ENCODE assay signal across 9 cellular contexts in the genomic region with DNA sequence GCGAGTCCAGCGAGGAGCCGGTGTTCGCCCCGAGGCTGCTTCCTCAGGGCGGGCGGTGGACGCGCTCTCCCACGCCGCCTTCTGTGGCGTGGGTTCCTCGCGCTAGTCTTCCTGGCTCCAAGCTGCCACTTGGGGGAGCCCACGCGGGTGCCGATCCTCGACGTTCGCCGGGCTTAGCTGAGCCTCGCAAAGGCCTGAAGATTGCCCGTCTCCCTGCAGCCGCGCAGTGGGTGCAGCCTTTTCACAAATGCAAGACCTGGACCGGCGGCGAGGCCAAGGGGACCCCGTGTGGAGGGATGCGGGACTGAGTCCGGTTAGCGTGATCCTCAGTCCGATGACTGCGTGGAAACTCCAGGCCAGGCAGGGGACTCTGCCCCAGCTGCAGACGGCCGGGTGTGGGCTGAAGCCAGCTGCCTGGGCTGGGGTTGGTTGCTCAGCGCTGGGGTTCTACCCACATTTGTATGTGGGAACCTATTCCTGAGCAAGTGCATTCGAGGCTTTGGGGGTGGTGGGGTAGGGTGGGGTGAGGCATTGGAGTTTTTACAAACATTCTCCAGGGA. TPM values are rescaled to one million over a fixed set of nuclear protein-coding genes. Genes with fewer than 3 reads are reported as not detected.
DNase-seq lines count a peak whose midpoint lies in the region; ATAC-seq and TF ChIP-seq lines count a peak whose summit lies in the region.
"Had no signal": no experiment of that assay in that cellular context is flagged by ENCODE, and none has a peak within 500 bp of the region (broad histone marks: within the 10 kb centered on the region; RNA-seq: fewer than 3 reads in every experiment).

No MANE protein-coding gene starts in this region.

- H3K27ac Mint-ChIP-seq in CD14-positive monocyte: peak overlapping the region; percentile 91 to 98 (median 95)
- H3K27ac Mint-ChIP-seq in activated B cell treated with CpG ODN at 0.5 μM for 24 hours: peak overlapping the region; percentile 98

- H3K9me3 ChIP-seq in HUES48 (ENCODE audit: control insufficient read depth, insufficient read depth, low read length): no peaks in the 10 kb centered on the region

- POLR2A ChIA-PET in activated B cell treated with CpG ODN at 0.5 μM for 24 hours (lab: Charles Lee): interaction anchor here (0.6 to 2.7 kb wide), 12 partner anchors 9 to 957 kb away, joined by 3 to 43 read pairs (median 5); a partner anchor contains a TSS

- no peaks in the 10 kb centered on the region for H3K9me3 Mint-ChIP-seq in CD14-positive monocyte
- H3K9me3 Mint-ChIP-seq in activated B cell treated with CpG ODN at 0.5 μM for 24 hours: no peaks in the 10 kb centered on the region

- intact Hi-C loops in CD14-positive monocyte (cut with micrococcal nuclease) (loop anchor here (2.0 to 10.0 kb wide), 7 partner anchors 70 to 995 kb away; a partner anchor contains a TSS), activated B cell treated with CpG ODN at 0.5 μM for 24 hours (cut with micrococcal nuclease) (loop anchor here (1.0 to 10.0 kb wide), 15 partner anchors 33 to 1499 kb away; a partner anchor contains a TSS), sciatic nerve (cut with DNase I) (no loop called here)

- peak overlapping the region; percentile 92 to 97 for H3K4me3 Mint-ChIP-seq in CD14-positive monocyte
- H3K4me3 Mint-ChIP-seq in activated B cell treated with CpG ODN at 0.5 μM for 24 hours: peak overlapping the region; percentile 93

- peak overlapping the region; percentile 26 for H3K27ac ChIP-seq in HUES48 (ENCODE audit: low read depth, low read length)
- no peak overlapping the region for H3K27ac ChIP-seq in foreskin keratinocyte

- CTCF ChIA-PET in activated B cell treated with CpG ODN at 0.5 μM for 24 hours (lab: Charles Lee): interaction anchor here (0.5 to 1.8 kb wide), 5 partner anchors 8 to 229 kb away, joined by 3 to 7 read pairs (median 4); no protein-coding TSS in a partner anchor

- TF ChIP-seq CTCF in CD14-positive monocyte (IDR thresholded peaks at IDR 0.05) (peak; percentile 63), activated B cell treated with CpG ODN at 0.5 μM for 24 hours (IDR thresholded peaks at IDR 0.05) (no peak), foreskin keratinocyte (conservative IDR thresholded peaks at IDR 0.05) (peak; percentile 41)

- no peaks in the 10 kb centered on the region for H3K36me3 Mint-ChIP-seq in CD14-positive monocyte
- H3K36me3 Mint-ChIP-seq in activated B cell treated with CpG ODN at 0.5 μM for 24 hours (ENCODE audit: low read depth): peaks cover 6% of the 10 kb centered on the region

- H3K4me1 ChIP-seq in HUES48 (ENCODE audit: control insufficient read depth, insufficient read depth, low read length): no peaks in the 10 kb centered on the region; the same call in 1 of the 2 replicates
- H3K4me1 ChIP-seq in foreskin keratinocyte: no peaks in the 10 kb centered on the region

- ATAC-seq in GM18511 (IDR thresholded peaks at IDR 0.05; ENCODE audit: unreplicated experiment) (peak; percentile 31), activated B cell treated with CpG ODN at 0.5 μM for 24 hours (ENCODE audit: low read depth) (no peak), foreskin keratinocyte (peak; percentile 34), sciatic nerve (peak; percentile 27), HG02623 (IDR thresholded peaks at IDR 0.05; ENCODE audit: unreplicated experiment) (no peak)

- H3K4me3 ChIP-seq in HUES48 (ENCODE audit: low read depth, low read length): peak overlapping the region; percentile 72

- no peak overlapping the region for H3K9ac ChIP-seq in HUES48 (ENCODE audit: low read depth, low read length)

- H3K27me3 Mint-ChIP-seq in CD14-positive monocyte (ENCODE audit: low read depth in 3 of 3) (no peaks in the 10 kb centered on the region), activated B cell treated with CpG ODN at 0.5 μM for 24 hours (peaks cover 2% of the 10 kb centered on the region)

- H3K27me3 ChIP-seq in HUES48 (ENCODE audit: control insufficient read depth, insufficient read depth, low read length) (peaks cover 4% of the 10 kb centered on the region; the same call in 1 of the 2 replicates), foreskin keratinocyte (no peaks in the 10 kb centered on the region)

- DNase-seq in CD14-positive monocyte (ENCODE audit: low spot score) (peak; percentile 76), activated B cell treated with CpG ODN at 0.5 μM for 24 hours (no peak), foreskin keratinocyte (no peak), sciatic nerve (ENCODE audit: low spot score) (no peak), NCI-H69 (lab: John Stamatoyannopoulos, UW) (no peak)

- H3K4me1 Mint-ChIP-seq in CD14-positive monocyte (peaks cover 35% of the 10 kb centered on the region), activated B cell treated with CpG ODN at 0.5 μM for 24 hours (peaks cover 32% of the 10 kb centered on the region)

- no peaks in the 10 kb centered on the region for H3K36me3 ChIP-seq in HUES48 (ENCODE audit: control insufficient read depth, insufficient read depth, low read length)

RNA-seq across cellular contexts. Expression of a gene that starts 16.6 kb away (rescaled TPM):
- polyA plus RNA-seq in CD14-positive monocyte (1 to 10 TPM; 1.4 to 4.1 TPM), foreskin keratinocyte (14.2 and 15.0 TPM in 2 replicates)
- total RNA-seq in activated B cell treated with CpG ODN at 0.5 μM for 24 hours (not detected in 2 replicates), foreskin keratinocyte (11.4 and 12.9 TPM in 2 replicates), sciatic nerve (21.7 TPM)

RNA-seq across cellular contexts. Expression of a gene that starts 45.6 kb away (rescaled TPM):
- not detected for polyA plus RNA-seq in CD14-positive monocyte
- 0.51 TPM in 1 of 2 replicates, not detected in the other for total RNA-seq in activated B cell treated with CpG ODN at 0.5 μM for 24 hours
- not detected in 2 replicates for total RNA-seq in foreskin keratinocyte
- not detected in 2 replicates for polyA plus RNA-seq in foreskin keratinocyte
- not detected for total RNA-seq in sciatic nerve
- polyA plus RNA-seq: adipose tissue had no signal

RNA-seq across cellular contexts. Expression of a gene that starts 48.2 kb away (rescaled TPM):
- not detected for polyA plus RNA-seq in CD14-positive monocyte
- not detected in 2 replicates for total RNA-seq in activated B cell treated with CpG ODN at 0.5 μM for 24 hours
- not detected in 2 replicates for total RNA-seq in foreskin keratinocyte
- not detected in 2 replicates for polyA plus RNA-seq in foreskin keratinocyte
- total RNA-seq in sciatic nerve: 9.0 TPM

Comparison
In these comparisons a context has a peak if more than half of its experiments do, and no peak if none do; other contexts are left out.
1. ATAC-seq: peak in GM18511 (single experiment), foreskin keratinocyte (single experiment) and sciatic nerve (single experiment); none in activated B cell treated with CpG ODN at 0.5 μM for 24 hours (single experiment) and HG02623 (single experiment).
2. RNA of a gene that starts 16.6 kb away (total RNA-seq): 21.7 TPM in sciatic nerve (single experiment) and 11.4 to 12.9 TPM in foreskin keratinocyte; not detected in activated B cell treated with CpG ODN at 0.5 μM for 24 hours; every median in the first group is over 10 times any median in the second.
3. RNA of a gene that starts 48.2 kb away (total RNA-seq): 9.0 TPM in sciatic nerve (single experiment); not detected in activated B cell treated with CpG ODN at 0.5 μM for 24 hours and not detected in foreskin keratinocyte; every median in the first group is over 10 times any median in the second.